ENCODE assay signal across 9 cellular contexts in the genomic region with DNA sequence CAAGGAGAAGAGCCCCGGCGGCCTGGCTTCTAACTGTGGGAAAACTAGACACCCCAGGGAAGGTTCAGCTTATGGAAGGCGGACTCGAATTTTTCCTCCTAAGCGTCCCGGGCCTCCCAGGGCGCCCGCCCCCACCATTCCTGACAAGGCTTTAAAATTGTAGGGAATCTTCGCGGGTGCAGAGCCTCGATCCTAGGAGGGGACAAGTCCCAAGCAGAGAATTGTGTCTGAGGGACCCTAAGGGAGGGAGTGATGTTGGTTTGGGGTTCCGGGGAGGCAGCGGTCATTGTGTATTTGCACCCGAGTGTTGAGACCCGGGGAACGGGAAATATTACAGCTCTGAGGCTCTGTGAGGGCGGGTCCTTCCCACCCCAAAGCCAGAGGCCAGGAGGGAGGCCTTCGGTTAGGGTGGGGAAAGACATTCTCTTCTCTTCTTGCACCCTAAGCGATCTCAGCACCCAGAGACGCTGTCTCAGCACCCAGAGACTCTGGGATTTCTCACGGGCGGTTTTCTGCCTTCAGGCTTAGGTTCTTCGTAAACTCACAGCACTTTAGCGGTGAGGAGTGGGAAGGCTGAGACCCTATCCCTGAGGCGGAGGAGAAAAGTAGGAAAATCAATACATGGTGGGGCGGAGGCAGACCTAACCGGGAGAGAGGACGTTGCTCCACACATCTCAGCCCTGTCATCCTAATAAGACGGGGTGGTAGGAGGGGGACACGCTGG. TPM values are rescaled to one million over a fixed set of nuclear protein-coding genes. Genes with fewer than 3 reads are reported as not detected.
DNase-seq lines count a peak whose midpoint lies in the region; ATAC-seq and TF ChIP-seq lines count a peak whose summit lies in the region.
"Had no signal": no experiment of that assay in that cellular context is flagged by ENCODE, and none has a peak within 500 bp of the region (broad histone marks: within the 10 kb centered on the region; RNA-seq: fewer than 3 reads in every experiment).

No MANE protein-coding gene starts in this region.

- peaks cover 15% of the 10 kb centered on the region for H3K4me1 Mint-ChIP-seq in T-helper 1 cell treated with Interleukin-12 subunit alpha and Interleukin-12 subunit beta and Interleukin-4 antibody, amounts not matched to agents 30 μg/mL and 1 μg/mL, for 36 hours (ENCODE audit: low read depth)
- H3K4me1 Mint-ChIP-seq in activated T-cell treated with anti-CD3 and anti-CD28 coated beads, Interleukin-2, amount 50 U/mL, for 4 hours (ENCODE audit: low read depth) = peaks cover 20% of the 10 kb centered on the region

- no peak overlapping the region for H2AFZ ChIP-seq in Karpas-422 (ENCODE audit: low read length)

- H3K27ac ChIP-seq in iPS-18a (ENCODE audit: low read length) = no peak overlapping the region
- peak overlapping the region in 1 of 8 donors; percentile 9 for H3K27ac ChIP-seq in spleen
- no peak overlapping the region for H3K27ac ChIP-seq in Karpas-422 (ENCODE audit: low read length)

- no peaks in the 10 kb centered on the region for H3K9me3 Mint-ChIP-seq in T-helper 1 cell treated with Interleukin-12 subunit alpha and Interleukin-12 subunit beta and Interleukin-4 antibody, amounts not matched to agents 30 μg/mL and 1 μg/mL, for 36 hours
- no peaks in the 10 kb centered on the region for H3K9me3 Mint-ChIP-seq in activated T-cell treated with anti-CD3 and anti-CD28 coated beads, Interleukin-2, amount 50 U/mL, for 4 hours

- H3K4me2 ChIP-seq in Karpas-422 (ENCODE audit: low read depth, low read length, poor library complexity, severe bottlenecking) = no peak overlapping the region

- ATAC-seq in activated T-cell treated with anti-CD3 and anti-CD28 coated beads, Interleukin-2, amount 50 U/mL, for 4 hours = no peak
- ATAC-seq in GM21786 (IDR thresholded peaks at IDR 0.05; ENCODE audit: unreplicated experiment) (no peak), HG03045 (IDR thresholded peaks at IDR 0.05; ENCODE audit: unreplicated experiment) (no peak)

- intact Hi-C loops in spleen (cut with DNase I; ENCODE audit: low total_unique reads) = no loop called here

- WGBS in spleen, 5 donors = 19 to 28% (median 24%) methylated on average over 24 to 30 of the region's 30 CpGs

- TF ChIP-seq POLR2A in spleen (IDR thresholded peaks at IDR 0.05) = no peak

- no peak overlapping the region for H3K9ac ChIP-seq in iPS-18a (ENCODE audit: low read length)
- H3K9ac ChIP-seq in Karpas-422 (ENCODE audit: low read length) = no peak overlapping the region

- no peak overlapping the region for H3K4me3 Mint-ChIP-seq in T-helper 1 cell treated with Interleukin-12 subunit alpha and Interleukin-12 subunit beta and Interleukin-4 antibody, amounts not matched to agents 30 μg/mL and 1 μg/mL, for 36 hours
- H3K4me3 Mint-ChIP-seq in activated T-cell treated with anti-CD3 and anti-CD28 coated beads, Interleukin-2, amount 50 U/mL, for 4 hours = peak overlapping the region; percentile 45

- H3K27ac Mint-ChIP-seq in T-helper 1 cell treated with Interleukin-12 subunit alpha and Interleukin-12 subunit beta and Interleukin-4 antibody, amounts not matched to agents 30 μg/mL and 1 μg/mL, for 36 hours = peak overlapping the region; percentile 45

- H3K9me2 ChIP-seq in Karpas-422 (replicated peaks; ENCODE audit: insufficient read depth, low read length) = no peaks in the 10 kb centered on the region

- no peaks in the 10 kb centered on the region for H4K20me1 ChIP-seq in Karpas-422 (ENCODE audit: insufficient read depth, low read depth, low read length)

- H3K4me3 ChIP-seq in iPS-18a (ENCODE audit: low read length) (peak overlapping the region; percentile 51), spleen (peak overlapping the region in 6 of 8 donors; percentile 10 to 58 (median 25)), Karpas-422 (ENCODE audit: low read length) (no peak overlapping the region)

- no peaks in the 10 kb centered on the region for H3K36me3 ChIP-seq in iPS-18a (ENCODE audit: control insufficient read depth, low read depth, low read length)
- H3K36me3 ChIP-seq in spleen = no peaks in the 10 kb centered on the region
- H3K36me3 ChIP-seq in Karpas-422 (ENCODE audit: insufficient read depth, low read length) = no peaks in the 10 kb centered on the region

- DNase-seq in T-helper 1 cell = no peak
- no peak for DNase-seq in activated T-cell treated with anti-CD3 and anti-CD28 coated beads, Interleukin-2, amount 50 U/mL, for 4 hours
- DNase-seq in spleen = no peak
- no peak for DNase-seq in Karpas-422
- DNase-seq: NCI-H1048 had no signal

- H3K27me3 ChIP-seq in iPS-18a (ENCODE audit: control insufficient read depth, insufficient read depth, low read length) (peaks cover 90% of the 10 kb centered on the region), spleen (replicated peaks in 1 of 7) (peaks cover 15 to 75% (median 64%) of the 10 kb centered on the region in 7 donors), Karpas-422 (ENCODE audit: low read length) (no peaks in the 10 kb centered on the region)

- no peak for TF ChIP-seq CTCF in spleen (IDR thresholded peaks at IDR 0.05 in 8 of 11, conservative IDR thresholded peaks at IDR 0.05 in 3 of 11)

- H3K4me1 ChIP-seq in iPS-18a (ENCODE audit: control insufficient read depth, low read depth, low read length) (peaks cover 14% of the 10 kb centered on the region), spleen (peaks cover 14 to 45% (median 37%) of the 10 kb centered on the region in 6 donors), Karpas-422 (ENCODE audit: low read length) (peaks cover 7% of the 10 kb centered on the region)

- H3K79me2 ChIP-seq in Karpas-422 (ENCODE audit: low read length) = peaks cover 3% of the 10 kb centered on the region; the same call in 1 of the 2 replicates

- peaks cover 9% of the 10 kb centered on the region for H3K36me3 Mint-ChIP-seq in T-helper 1 cell treated with Interleukin-12 subunit alpha and Interleukin-12 subunit beta and Interleukin-4 antibody, amounts not matched to agents 30 μg/mL and 1 μg/mL, for 36 hours (ENCODE audit: low read depth)
- no peaks in the 10 kb centered on the region for H3K36me3 Mint-ChIP-seq in activated T-cell treated with anti-CD3 and anti-CD28 coated beads, Interleukin-2, amount 50 U/mL, for 4 hours (ENCODE audit: insufficient read depth)

- H3K9me3 ChIP-seq in iPS-18a (ENCODE audit: control insufficient read depth, low read depth, low read length) (no peaks in the 10 kb centered on the region), spleen (peaks cover 0 to 4% (median 0%) of the 10 kb centered on the region in 8 donors), Karpas-422 (ENCODE audit: low read length) (no peaks in the 10 kb centered on the region)

- peaks cover 69% of the 10 kb centered on the region for H3K27me3 Mint-ChIP-seq in T-helper 1 cell treated with Interleukin-12 subunit alpha and Interleukin-12 subunit beta and Interleukin-4 antibody, amounts not matched to agents 30 μg/mL and 1 μg/mL, for 36 hours (ENCODE audit: low read depth)
- peaks cover 63% of the 10 kb centered on the region for H3K27me3 Mint-ChIP-seq in activated T-cell treated with anti-CD3 and anti-CD28 coated beads, Interleukin-2, amount 50 U/mL, for 4 hours (ENCODE audit: low read depth)

RNA-seq across cellular contexts. Expression of a gene that starts 7.6 kb away (rescaled TPM):
- total RNA-seq in activated T-cell treated with anti-CD3 and anti-CD28 coated beads, Interleukin-2, amount 50 U/mL, for 4 hours = not detected
- under 1 TPM in 2 of 7 donors, not detected in 5; 0.23 to 0.32 TPM for total RNA-seq in spleen
- polyA plus RNA-seq in spleen = 1 to 10 TPM in 1 of 3 donors, under 1 TPM in 2; 0.04 to 1.4 (median 0.13) TPM
- total RNA-seq in Karpas-422 (2014; rRNA removed; shearing (Covaris generic); ENCODE audit: low replicate concordance) = not detected in 2 replicates
